13 cellular contexts compared by ENCODE assay signal in the genomic region with DNA sequence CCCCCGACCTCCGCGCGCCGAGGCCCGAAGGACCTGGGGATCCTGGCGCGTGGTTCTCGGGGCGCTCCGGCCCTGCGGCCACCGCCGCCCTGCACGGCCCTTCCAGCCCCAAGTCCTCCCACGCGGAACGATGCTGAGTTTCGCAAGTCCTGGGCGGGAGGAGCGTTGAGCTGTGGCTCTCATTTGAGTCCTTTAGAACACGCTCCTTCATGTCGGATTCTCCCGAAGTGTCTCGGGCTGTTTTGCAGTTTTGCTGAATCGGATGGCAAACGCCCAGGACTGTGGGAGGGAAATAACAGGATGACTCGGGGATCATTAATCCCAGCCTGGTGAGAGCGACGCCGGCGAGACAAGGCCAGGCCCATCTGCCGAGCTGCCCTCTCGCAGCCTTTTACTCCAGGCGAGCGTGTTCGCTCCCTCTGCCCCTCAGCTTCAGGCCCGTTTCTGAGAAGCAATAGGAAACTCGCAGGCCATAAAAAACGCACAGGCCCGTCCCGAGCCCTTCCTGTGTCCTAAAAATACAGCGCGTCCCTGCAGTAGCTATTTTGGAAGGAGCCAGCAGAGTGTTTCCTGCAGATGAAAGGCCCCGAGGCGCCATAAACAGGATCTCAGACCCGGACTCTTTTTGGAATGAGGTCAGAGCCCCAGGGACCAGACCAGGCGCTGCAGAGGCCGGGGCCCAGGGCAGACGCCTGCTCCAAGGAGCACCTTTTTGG.
A peak's percentile ranks its signal among the peaks of the same experiment; 100 is the strongest.
DNase-seq lines count a peak whose midpoint lies in the region; ATAC-seq and TF ChIP-seq lines count a peak whose summit lies in the region.
"Had no signal": no experiment of that assay in that cellular context is flagged by ENCODE, and none has a peak within 500 bp of the region (broad histone marks: within the 10 kb centered on the region; RNA-seq: fewer than 3 reads in every experiment).

No MANE protein-coding gene starts in this region.

- ATAC-seq in mucosa of descending colon = peak; percentile 22
- ATAC-seq in CD4-positive, alpha-beta T cell (ENCODE audit: poor library complexity) = no peak

- no peak overlapping the region for H3K27ac Mint-ChIP-seq in CD4-positive, alpha-beta T cell
- H3K27ac Mint-ChIP-seq: activated naive CD8-positive, alpha-beta T cell treated with anti-CD3 and anti-CD28 coated beads, Interleukin-2, amount 10 ng/mL, durations not matched to agents 7 days and 5 days; stimulated activated naive CD8-positive, alpha-beta T cell treated with anti-CD3 and anti-CD28 coated beads, Interleukin-15, Interleukin-2, amounts not matched to agents 100 ng/mL and 50 ng/mL, for 24 hours had no signal

- H3K36me3 Mint-ChIP-seq in CD4-positive, alpha-beta T cell (ENCODE audit: low read depth) = no peaks in the 10 kb centered on the region
- H3K36me3 Mint-ChIP-seq: activated naive CD8-positive, alpha-beta T cell treated with anti-CD3 and anti-CD28 coated beads, Interleukin-2, amount 10 ng/mL, durations not matched to agents 7 days and 5 days had no signal

- H3K9me3 ChIP-seq in mucosa of descending colon (no peaks in the 10 kb centered on the region), tibial artery (no peaks in the 10 kb centered on the region)
- no peaks in the 10 kb centered on the region for H3K9me3 ChIP-seq in CD4-positive, alpha-beta T cell (ENCODE audit: control insufficient read depth, low read length)

- CTCF ChIA-PET in CD4-positive, alpha-beta T cell (lab: Charles Lee) = no interaction called here

- H3K9me3 Mint-ChIP-seq in CD4-positive, alpha-beta T cell = no peaks in the 10 kb centered on the region
- H3K9me3 Mint-ChIP-seq: stimulated activated naive CD8-positive, alpha-beta T cell treated with anti-CD3 and anti-CD28 coated beads, Interleukin-15, Interleukin-2, amounts not matched to agents 100 ng/mL and 50 ng/mL, for 24 hours had no signal

- DNase-seq in DMS 273 (lab: John Stamatoyannopoulos, UW; ENCODE audit: unreplicated experiment) (peak; percentile 64), DMS 273 treated with DMSO at 0.1 percent for 48 hours (lab: John Stamatoyannopoulos, UW) (no peak), fibroblast of mammary gland (ENCODE audit: low read depth) (peak; percentile 77), mucosa of descending colon (no peak), tibial artery (peak; percentile 16 to 60), MV-4-11 (lab: John Stamatoyannopoulos, UW) (no peak), NCI-H69 (lab: John Stamatoyannopoulos, UW) (no peak)
- DNase-seq in CD4-positive, alpha-beta T cell = no peak
- DNase-seq: activated CD4-positive, alpha-beta T cell treated with anti-CD3 and anti-CD28 coated beads, Interleukin-2, amount 50 U/mL, for 4 hours; stimulated activated CD4-positive, alpha-beta T cell treated with anti-CD3 and anti-CD28 coated beads, Interleukin-1b, Interleukin-23, amount 100 ng/mL, for 48 hours had no signal

- H3K4me3 Mint-ChIP-seq in CD4-positive, alpha-beta T cell = no peak overlapping the region
- H3K4me3 Mint-ChIP-seq: activated naive CD8-positive, alpha-beta T cell treated with anti-CD3 and anti-CD28 coated beads, Interleukin-2, amount 10 ng/mL, durations not matched to agents 7 days and 5 days; stimulated activated naive CD8-positive, alpha-beta T cell treated with anti-CD3 and anti-CD28 coated beads, Interleukin-15, Interleukin-2, amounts not matched to agents 100 ng/mL and 50 ng/mL, for 24 hours had no signal

- no peaks in the 10 kb centered on the region for H3K36me3 ChIP-seq in mucosa of descending colon (ENCODE audit: low read depth)
- no peaks in the 10 kb centered on the region for H3K36me3 ChIP-seq in tibial artery

- H3K4me3 ChIP-seq in fibroblast of mammary gland (ENCODE audit: control insufficient read depth, low read depth, low read length) (no peak overlapping the region), mucosa of descending colon (no peak overlapping the region), tibial artery (no peak overlapping the region)

- POLR2A ChIA-PET in CD4-positive, alpha-beta T cell (lab: Charles Lee) = no interaction called here

- no peaks in the 10 kb centered on the region for H3K4me1 ChIP-seq in mucosa of descending colon (ENCODE audit: low read depth)
- H3K4me1 ChIP-seq in tibial artery = no peaks in the 10 kb centered on the region

- TF ChIP-seq CTCF in fibroblast of mammary gland (conservative IDR thresholded peaks at IDR 0.05; ENCODE audit: control insufficient read depth, insufficient read depth, low read depth, low read length) (no peak), mucosa of descending colon (IDR thresholded peaks at IDR 0.05) (no peak), tibial artery (IDR thresholded peaks at IDR 0.05) (no peak)
- TF ChIP-seq CTCF in CD4-positive, alpha-beta T cell (IDR thresholded peaks at IDR 0.05) = no peak

- H3K27me3 ChIP-seq in tibial artery = no peaks in the 10 kb centered on the region
- no peaks in the 10 kb centered on the region for H3K27me3 ChIP-seq in CD4-positive, alpha-beta T cell (ENCODE audit: control insufficient read depth, insufficient read depth, low read length)

- no peaks in the 10 kb centered on the region for H3K4me1 Mint-ChIP-seq in CD4-positive, alpha-beta T cell (ENCODE audit: low read depth)
- H3K4me1 Mint-ChIP-seq: activated naive CD8-positive, alpha-beta T cell treated with anti-CD3 and anti-CD28 coated beads, Interleukin-2, amount 10 ng/mL, durations not matched to agents 7 days and 5 days had no signal

- intact Hi-C loops in mucosa of descending colon (cut with DNase I, micrococcal nuclease) (no loop called here), tibial artery (cut with DNase I; ENCODE audit: low total_unique reads) (no loop called here)
- intact Hi-C loops in CD4-positive, alpha-beta T cell (cut with DNase I, micrococcal nuclease) = no loop called here

- H3K27me3 Mint-ChIP-seq in CD4-positive, alpha-beta T cell = peaks cover 8% of the 10 kb centered on the region
- H3K27me3 Mint-ChIP-seq: activated naive CD8-positive, alpha-beta T cell treated with anti-CD3 and anti-CD28 coated beads, Interleukin-2, amount 10 ng/mL, durations not matched to agents 7 days and 5 days; stimulated activated naive CD8-positive, alpha-beta T cell treated with anti-CD3 and anti-CD28 coated beads, Interleukin-15, Interleukin-2, amounts not matched to agents 100 ng/mL and 50 ng/mL, for 24 hours had no signal

- no peak overlapping the region for H3K27ac ChIP-seq in tibial artery
- H3K27ac ChIP-seq in CD4-positive, alpha-beta T cell (ENCODE audit: low read depth, low read length) = no peak overlapping the region
- H3K27ac ChIP-seq: 22Rv1 had no signal

Comparison
In these comparisons a context has a peak if more than half of its experiments do, and no peak if none do; other contexts are left out.
1. DNase-seq: peak in DMS 273 (single experiment), fibroblast of mammary gland (single experiment) and tibial artery (2 of 2); none in DMS 273 treated with DMSO at 0.1 percent for 48 hours (single experiment), mucosa of descending colon (0 of 3), MV-4-11 (single experiment), NCI-H69 (single experiment) and CD4-positive, alpha-beta T cell (0 of 10).